In genomic region chr15:64387562-64388168, GRCh38 we compare ENCODE assay signal across 2 cellular contexts.
TF ChIP-seq lines count a peak whose summit lies in the region.

Gene TRIP4 (plus strand): TSS chr15:64387836. CDS start chr15:64387864, 28 bp downstream.

TF ChIP-seq in HEK293, 187 proteins besides CTCF, POLR2A, EP300 and RAD21 (continued from another document and continues in another):
- TF ChIP-seq KLF17 (tag by site-specific recombination; IDR thresholded peaks at IDR 0.05): peak; percentile 98
- peak; percentile 76 for TF ChIP-seq WT1 (tag by site-specific recombination; IDR thresholded peaks at IDR 0.05)
- TF ChIP-seq ZNF449 (tag by site-specific recombination; IDR thresholded peaks at IDR 0.05): 0 out of 2 replicates have a peak, but pooled peaks have one; percentile 32
- TF ChIP-seq PRDM4 (tag by site-specific recombination; IDR thresholded peaks at IDR 0.05): peak; percentile 79
- TF ChIP-seq ZNF571 (tag by site-specific recombination; IDR thresholded peaks at IDR 0.05): no peak
- TF ChIP-seq FEZF1 (tag by site-specific recombination; IDR thresholded peaks at IDR 0.05): peak; percentile 69
- TF ChIP-seq ZNF175 (tag by site-specific recombination; IDR thresholded peaks at IDR 0.05): no peak
- no peak for TF ChIP-seq BCL6B (tag by site-specific recombination; IDR thresholded peaks at IDR 0.05)
- no peak for TF ChIP-seq ZNF701 (tag by site-specific recombination; IDR thresholded peaks at IDR 0.05)
- TF ChIP-seq ZNF214 (tag by site-specific recombination; IDR thresholded peaks at IDR 0.05; ENCODE audit: borderline replicate concordance): no peak
- TF ChIP-seq ZNF521 (tag by site-specific recombination; IDR thresholded peaks at IDR 0.05): no peak
- no peak for TF ChIP-seq ZNF266 (tag by site-specific recombination; IDR thresholded peaks at IDR 0.05; ENCODE audit: low read depth)
- peak; percentile 73; the same call in 1 of the 2 replicates for TF ChIP-seq ZBTB48 (tag by site-specific recombination; IDR thresholded peaks at IDR 0.05)
- TF ChIP-seq ZNF600 (tag by site-specific recombination; IDR thresholded peaks at IDR 0.05): peak; percentile 81
- TF ChIP-seq ZNF561 (tag by site-specific recombination; IDR thresholded peaks at IDR 0.05; ENCODE audit: borderline replicate concordance): peak; percentile 98
- TF ChIP-seq ZNF138 (tag by site-specific recombination; IDR thresholded peaks at IDR 0.05; ENCODE audit: borderline replicate concordance): no peak
- TF ChIP-seq ZXDB (tag by site-specific recombination; IDR thresholded peaks at IDR 0.05): peak; percentile 98
- TF ChIP-seq ZNF19 (tag by site-specific recombination; IDR thresholded peaks at IDR 0.05; ENCODE audit: low read depth): no peak
- peak; percentile 79 for TF ChIP-seq EGR2 (tag by site-specific recombination; IDR thresholded peaks at IDR 0.05; ENCODE audit: low read depth)
- TF ChIP-seq INSM2 (tag by site-specific recombination; IDR thresholded peaks at IDR 0.05): peak; percentile 96
- no peak for TF ChIP-seq ZNF776 (tag by site-specific recombination; IDR thresholded peaks at IDR 0.05; ENCODE audit: borderline replicate concordance)
- TF ChIP-seq ZSCAN16 (tag by site-specific recombination; IDR thresholded peaks at IDR 0.05): no peak

TF ChIP-seq in SK-N-SH, 30 proteins besides CTCF, POLR2A, EP300 and RAD21 (continued from another document):
- peak; percentile 96; the same call in 1 of the 2 replicates for TF ChIP-seq SIN3A (IDR thresholded peaks at IDR 0.05; ENCODE audit: borderline replicate concordance, low read depth, low read length)
- no peak for TF ChIP-seq GATA2 (CRISPR knock-in tag; IDR thresholded peaks at IDR 0.05)
- TF ChIP-seq MXI1 (IDR thresholded peaks at IDR 0.05; ENCODE audit: low read depth, low read length): peak; percentile 95
- peak; percentile 83 for TF ChIP-seq PBX3 (IDR thresholded peaks at IDR 0.05)
- no peak for TF ChIP-seq FOXM1 (IDR thresholded peaks at IDR 0.05; ENCODE audit: low read depth)
- peak; percentile 21; the same call in 1 of the 2 replicates for TF ChIP-seq RFX5 (IDR thresholded peaks at IDR 0.05; ENCODE audit: low read length)
- peak; percentile 94 for TF ChIP-seq MAX (IDR thresholded peaks at IDR 0.05; ENCODE audit: low read depth)
TF ChIP-seq in SK-N-SH: peak in this region for 18.
